Comparison of ENCODE assay signal across 8 cellular contexts in genomic region chr12:48716493-48717251, GRCh38. TPM values are rescaled to one million over a fixed set of nuclear protein-coding genes. Genes with fewer than 3 reads are reported as not detected.
A peak's percentile ranks its signal among the peaks of the same experiment; 100 is the strongest.
DNase-seq lines count a peak whose midpoint lies in the region; ATAC-seq and TF ChIP-seq lines count a peak whose summit lies in the region.

CCNT1 (minus strand) TSS chr12:48716707; CDS start chr12:48716675, 32 bp downstream.

- peaks cover 12% of the 10 kb centered on the region; the same call in 1 of the 2 replicates for H3K9me3 ChIP-seq in PC-9 (ENCODE audit: insufficient read depth, low read depth)

- no peaks in the 10 kb centered on the region for H3K27me3 ChIP-seq in PC-9 (ENCODE audit: insufficient read depth, low read depth)

- peak within 1 kb of the TSS; percentile 85 for H3K27ac ChIP-seq in PC-9
- peak within 1 kb of the TSS; percentile 89 for H3K27ac ChIP-seq in epithelial cell of prostate

- H3K4me1 ChIP-seq in PC-9 (replicated peaks; ENCODE audit: insufficient read depth), result peaks cover 15% of the 10 kb centered on the region

- POLR2A ChIA-PET in PC-9 (lab: Charles Lee; ENCODE audit: unreplicated experiment), result no interaction called here

- no peaks in the 10 kb centered on the region for H3K9me2 ChIP-seq in PC-9 (ENCODE audit: insufficient read depth)

- peak within 1 kb of the TSS; percentile 93 for H3K4me2 ChIP-seq in PC-9

- in situ Hi-C loops in KBM-7 (cut with MboI; ENCODE audit: low pct_unique_long_range_greater_than_20kb, low sequenced_read_pairs), result no loop called here

- peaks cover 34% of the 10 kb centered on the region for H3F3A ChIP-seq in PC-9 (ENCODE audit: insufficient read depth, low read depth)

- peaks cover 48% of the 10 kb centered on the region for H3K79me2 ChIP-seq in PC-9 (ENCODE audit: low read depth)

- peak within 1 kb of the TSS; percentile 96 for H3K4me3 ChIP-seq in PC-9

- H3K36me3 ChIP-seq in PC-9 (ENCODE audit: low read depth), result peaks cover 24% of the 10 kb centered on the region

- CTCF ChIA-PET in PC-9 (lab: Charles Lee), result no interaction called here

- ATAC-seq in GM21717 (IDR thresholded peaks at IDR 0.05; ENCODE audit: unreplicated experiment), result peak; percentile 92

- TF ChIP-seq CTCF in PC-9 (conservative IDR thresholded peaks at IDR 0.05), result peak; percentile 10; the same call in 1 of the 2 replicates

- peaks cover 30% of the 10 kb centered on the region for H4K20me1 ChIP-seq in PC-9 (ENCODE audit: insufficient read depth)

- DNase-seq in DMS53 treated with DMSO at 0.1 percent for 48 hours (lab: John Stamatoyannopoulos, UW; ENCODE audit: unreplicated experiment) (peak; percentile 100), KBM-7 (peak; percentile 100), PC-9 (peak; percentile 98 to 99), epithelial cell of prostate (ENCODE audit: low read depth, low spot score) (peak; percentile 99), mucosa of gallbladder (ENCODE audit: low spot score) (peak; percentile 99)
- peak; percentile 96 for DNase-seq in activated T-cell treated with anti-CD3 and anti-CD28 coated beads, Interleukin-2, amount 50 U/mL, for 1 hour
- peak; percentile 99 for DNase-seq in stimulated activated CD8-positive, alpha-beta memory T cell treated with anti-CD3 and anti-CD28 coated beads, Interleukin-4, amount 100 ng/mL, for 4 hours (ENCODE audit: low read depth in 2 of 2, low spot score in 1 of 2)

- H2AFZ ChIP-seq in PC-9, result peak within 1 kb of the TSS; percentile 92

- intact Hi-C loops in PC-9 (cut with micrococcal nuclease; ENCODE audit: unreplicated experiment), result loop anchor here (2.0 kb wide), 2 partner anchors 34 to 72 kb away; partner anchors contain the start of genes ADCY6 and KANSL2

- BruUV-seq in PC-9 (replicated peaks; lab: Mats Ljungman, UMichigan), result no TSS peak

RNA-seq across cellular contexts. Expression of gene CCNT1, which starts in this region (rescaled TPM):
- total RNA-seq in PC-9 (2021) (20.3 and 50.8 TPM in 2 replicates), mucosa of gallbladder (30.1 TPM)

Comparison
In these comparisons a context has a peak if more than half of its experiments do, and no peak if none do; other contexts are left out.
1. Peak in every context shown above with its lines: DNase-seq, ATAC-seq, H3K4me3 ChIP-seq and H3K27ac ChIP-seq.